15 cellular contexts compared by ENCODE assay signal in genomic region chr15:40697916-40698315, GRCh38.
"Had no signal": no experiment of that assay in that cellular context is flagged by ENCODE, and none has a peak within 500 bp of the region (broad histone marks: within the 10 kb centered on the region; RNA-seq: fewer than 3 reads in every experiment).

No MANE protein-coding gene starts in this region.

- H3K4me2 ChIP-seq: neural progenitor cell had no signal

- H3K9me3 Mint-ChIP-seq: neural progenitor cell had no signal

- H3K27ac ChIP-seq: adrenal gland, cardiac muscle cell, epithelial cell of prostate, neural progenitor cell, pancreas, SJSA1, thyroid gland, uterus had no signal

- H3K9me3 ChIP-seq: adrenal gland, pancreas, SJSA1, thyroid gland, uterus had no signal

- H3K27ac Mint-ChIP-seq: neural progenitor cell had no signal

- DNase-seq: activated T-cell treated with anti-CD3 and anti-CD28 coated beads, Interleukin-2, amount 50 U/mL, for 1 hour; adrenal gland; head of caudate nucleus; mesendoderm; pancreas; stimulated activated CD4-positive, alpha-beta T cell treated with anti-CD3 and anti-CD28 coated beads, Interleukin-12 subunit alpha, Interleukin-12 subunit beta, amount 100 ng/mL, for 4 hours; stimulated activated CD4-positive, alpha-beta T cell treated with anti-CD3 and anti-CD28 coated beads, Interleukin-2, amount 100 ng/mL, for 24 hours; T1000; thyroid gland; uterus had no signal

- H3K27me3 ChIP-seq: adrenal gland, cardiac muscle cell, neural progenitor cell, pancreas, SJSA1, thyroid gland, uterus had no signal

- H3K4me3 Mint-ChIP-seq: neural progenitor cell had no signal

- H3K4me3 ChIP-seq: adrenal gland, cardiac muscle cell, neural progenitor cell, pancreas, SJSA1, thyroid gland, uterus had no signal

- H3K36me3 ChIP-seq: adrenal gland, cardiac muscle cell, pancreas, thyroid gland, uterus had no signal

- H3K9ac ChIP-seq: neural progenitor cell had no signal

- ATAC-seq: activated CD4-positive, CD25-positive, alpha-beta regulatory T cell treated with anti-CD3 and anti-CD28 coated beads, Interleukin-2, amount 50 U/mL, for 24 hours; pancreas had no signal

- H2AFZ ChIP-seq: neural progenitor cell had no signal
